Comparison of ENCODE assay signal across 8 cellular contexts in the genomic region with DNA sequence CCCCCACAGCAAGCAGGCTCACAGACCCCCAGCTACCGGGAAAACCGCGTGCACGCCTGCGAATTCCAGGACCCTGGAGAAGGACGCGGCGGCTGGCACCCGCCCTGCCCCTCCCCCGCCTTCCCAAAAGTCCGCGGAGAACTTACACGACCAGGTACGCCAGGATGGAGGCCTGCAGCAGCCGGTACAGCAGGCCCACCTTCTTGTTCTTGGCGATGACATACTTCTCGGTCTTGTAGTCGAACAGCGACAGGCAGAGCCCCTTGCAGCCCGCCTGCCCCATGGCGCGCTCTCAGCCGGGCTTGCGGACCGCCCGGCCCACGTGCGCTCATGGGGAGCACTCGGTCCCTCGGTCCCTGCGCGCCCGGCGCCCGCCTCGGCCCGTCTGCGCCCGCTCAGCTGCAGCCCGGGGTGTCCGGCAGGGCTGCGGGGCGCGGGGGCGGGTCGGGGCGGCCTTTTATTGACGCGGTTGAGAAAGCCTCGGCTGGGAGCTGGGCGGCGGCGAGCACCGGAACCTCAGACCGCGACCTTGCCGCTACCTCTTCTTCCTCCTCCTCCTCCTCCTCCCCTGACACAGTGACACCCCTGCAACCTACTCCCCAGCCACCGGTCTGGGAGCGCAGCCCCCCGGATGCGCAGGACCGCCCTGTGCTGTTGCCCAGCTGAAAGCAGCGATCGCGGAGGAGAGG. TPM values are rescaled to one million over a fixed set of nuclear protein-coding genes. Genes with fewer than 3 reads are reported as not detected.
DNase-seq lines count a peak whose midpoint lies in the region; ATAC-seq and TF ChIP-seq lines count a peak whose summit lies in the region.

A gene with protein sequence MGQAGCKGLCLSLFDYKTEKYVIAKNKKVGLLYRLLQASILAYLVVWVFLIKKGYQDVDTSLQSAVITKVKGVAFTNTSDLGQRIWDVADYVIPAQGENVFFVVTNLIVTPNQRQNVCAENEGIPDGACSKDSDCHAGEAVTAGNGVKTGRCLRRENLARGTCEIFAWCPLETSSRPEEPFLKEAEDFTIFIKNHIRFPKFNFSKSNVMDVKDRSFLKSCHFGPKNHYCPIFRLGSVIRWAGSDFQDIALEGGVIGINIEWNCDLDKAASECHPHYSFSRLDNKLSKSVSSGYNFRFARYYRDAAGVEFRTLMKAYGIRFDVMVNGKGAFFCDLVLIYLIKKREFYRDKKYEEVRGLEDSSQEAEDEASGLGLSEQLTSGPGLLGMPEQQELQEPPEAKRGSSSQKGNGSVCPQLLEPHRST (minus strand): TSS at position 433 of the 689 bp plus-strand sequence. CDS start 150 bp downstream, at position 283.

- H2AFZ ChIP-seq in GM23338, result peak within 1 kb of the TSS; percentile 93

- no peaks in the 10 kb centered on the region for H4K20me1 ChIP-seq in GM23338 (replicated peaks; ENCODE audit: insufficient read depth)

- peak within 1 kb of the TSS; percentile 91 for H3K4me2 ChIP-seq in GM23338

- no peaks in the 10 kb centered on the region for H3K36me3 ChIP-seq in GM23338 (ENCODE audit: insufficient read depth)
- no peaks in the 10 kb centered on the region for H3K36me3 ChIP-seq in liver (ENCODE audit: control insufficient read depth in 4 of 4, insufficient read depth in 3 of 4, low read depth in 1 of 4, low read length in 3 of 4)

- H3K27ac ChIP-seq in GM23338 (ENCODE audit: low read depth) (no peak within 1 kb of the TSS), liver (ENCODE audit: low read depth in 1 of 2, low read length in 2 of 2) (no peak within 1 kb of the TSS)

- no peaks in the 10 kb centered on the region for H3K9me2 ChIP-seq in GM23338 (ENCODE audit: insufficient read depth)

- WGBS in liver, result 2% methylated on average over 65 of the region's 65 CpGs

- H3K27me3 ChIP-seq in GM23338 (ENCODE audit: insufficient read depth), result peaks cover 25% of the 10 kb centered on the region
- no peaks in the 10 kb centered on the region for H3K27me3 ChIP-seq in liver (ENCODE audit: control insufficient read depth in 4 of 4, insufficient read depth in 4 of 4, low read length in 3 of 4)

- H3F3A ChIP-seq in GM23338 (replicated peaks; ENCODE audit: low read depth), result 0 out of 2 replicates have a peak, but pooled peaks cover 7% of the 10 kb centered on the region

- no peaks in the 10 kb centered on the region for H3K36me3 Mint-ChIP-seq in GM23338 (ENCODE audit: low read depth)
- no peaks in the 10 kb centered on the region for H3K36me3 Mint-ChIP-seq in T-helper 17 cell (ENCODE audit: low read depth)
- H3K36me3 Mint-ChIP-seq in stimulated activated memory B cell treated with anti-CD40 and anti-IgM and Interleukin-4, amounts not matched to agents 10 μg/mL and 1 μg/mL and 100 μg/mL, for 72 hours, result peaks cover 13% of the 10 kb centered on the region

- in situ Hi-C loops in ACHN (cut with HindIII; ENCODE audit: low pct_ligation_motif_present, low pct_unique_long_range_greater_than_20kb, low sequenced_read_pairs), result no loop called here

- TF ChIP-seq CTCF in GM23338 (conservative IDR thresholded peaks at IDR 0.05; ENCODE audit: low read depth in 2 of 2) (no peak), cardiac fibroblast (IDR thresholded peaks at IDR 0.05; ENCODE audit: low read depth, low read length) (no peak), liver (IDR thresholded peaks at IDR 0.05; ENCODE audit: low read depth, low read length, missing input control) (no peak)

- H3K27me3 Mint-ChIP-seq in GM23338 (ENCODE audit: insufficient read depth, low read depth, poor library complexity) (peaks cover 31% of the 10 kb centered on the region), T-helper 17 cell (no peaks in the 10 kb centered on the region)
- no peaks in the 10 kb centered on the region for H3K27me3 Mint-ChIP-seq in stimulated activated memory B cell treated with anti-CD40 and anti-IgM and Interleukin-4, amounts not matched to agents 10 μg/mL and 1 μg/mL and 100 μg/mL, for 72 hours

- H3K9me3 ChIP-seq in T-helper 17 cell (ENCODE audit: control insufficient read depth, low read length, poor library complexity, severe bottlenecking), result no peaks in the 10 kb centered on the region
- peaks cover 0 to 10% (median 5%) of the 10 kb centered on the region in 4 donors for H3K9me3 ChIP-seq in liver (ENCODE audit: control insufficient read depth in 4 of 4, low read length in 3 of 4)

- H3K9ac ChIP-seq in liver (ENCODE audit: low read depth in 1 of 2, low read length in 2 of 2), result no peak within 1 kb of the TSS

- TF ChIP-seq RAD21 in liver (IDR thresholded peaks at IDR 0.05), result no peak

- H3K4me1 ChIP-seq in GM23338 (ENCODE audit: insufficient read depth) (peaks cover 16% of the 10 kb centered on the region; the same call in 1 of the 2 replicates), liver (ENCODE audit: control insufficient read depth in 4 of 4, insufficient read depth in 4 of 4, low read length in 3 of 4) (peaks cover 4 to 10% (median 10%) of the 10 kb centered on the region in 4 donors)

- H3K4me3 ChIP-seq in GM23338 (peak within 1 kb of the TSS; percentile 72), cardiac fibroblast (replicated peaks in 1 of 2; ENCODE audit: low read depth in 2 of 2, low read length in 2 of 2) (peak within 1 kb of the TSS; percentile 58), liver (ENCODE audit: low read depth in 1 of 3, low read length in 3 of 3) (peak within 1 kb of the TSS in 2 of 3 donors; percentile 54 to 63)

- ATAC-seq in GM23338 (peak; percentile 57), T-helper 17 cell (peak; percentile 73)
- peak; percentile 73 for ATAC-seq in stimulated activated memory B cell treated with anti-CD40 and anti-IgM and Interleukin-4, amounts not matched to agents 10 μg/mL and 1 μg/mL and 100 μg/mL, for 72 hours

- peaks cover 6% of the 10 kb centered on the region; the same call in 1 of the 3 replicates for H3K9me3 Mint-ChIP-seq in GM23338
- H3K9me3 Mint-ChIP-seq in stimulated activated memory B cell treated with anti-CD40 and anti-IgM and Interleukin-4, amounts not matched to agents 10 μg/mL and 1 μg/mL and 100 μg/mL, for 72 hours, result peaks cover 3% of the 10 kb centered on the region

- peaks cover 7% of the 10 kb centered on the region; the same call in 2 of the 3 replicates for H3K4me1 Mint-ChIP-seq in GM23338
- H3K4me1 Mint-ChIP-seq in T-helper 17 cell, result peaks cover 12% of the 10 kb centered on the region
- H3K4me1 Mint-ChIP-seq in stimulated activated memory B cell treated with anti-CD40 and anti-IgM and Interleukin-4, amounts not matched to agents 10 μg/mL and 1 μg/mL and 100 μg/mL, for 72 hours, result peaks cover 64% of the 10 kb centered on the region

- no peak within 1 kb of the TSS for H3K27ac Mint-ChIP-seq in GM23338
- H3K27ac Mint-ChIP-seq in T-helper 17 cell, result peak within 1 kb of the TSS; percentile 43
- H3K27ac Mint-ChIP-seq in stimulated activated memory B cell treated with anti-CD40 and anti-IgM and Interleukin-4, amounts not matched to agents 10 μg/mL and 1 μg/mL and 100 μg/mL, for 72 hours, result peak within 1 kb of the TSS; percentile 81

- H3K4me3 Mint-ChIP-seq in GM23338 (peak within 1 kb of the TSS; percentile 80), T-helper 17 cell (peak within 1 kb of the TSS; percentile 91)
- peak within 1 kb of the TSS; percentile 98 for H3K4me3 Mint-ChIP-seq in stimulated activated memory B cell treated with anti-CD40 and anti-IgM and Interleukin-4, amounts not matched to agents 10 μg/mL and 1 μg/mL and 100 μg/mL, for 72 hours

- DNase-seq in ACHN (peak; percentile 34), GM23338 (ENCODE audit: low spot score) (peak; percentile 75), T-helper 17 cell (peak in 1 of 3 donors; percentile 26), cardiac fibroblast (ENCODE audit: low read depth in 2 of 2) (peak in 1 of 2 donors; percentile 12), SW 1271 (lab: John Stamatoyannopoulos, UW) (no peak), NCI-H1105 treated with DMSO at 0.1 percent for 48 hours (lab: John Stamatoyannopoulos, UW) (no peak)

- H3K79me2 ChIP-seq in GM23338 (replicated peaks; ENCODE audit: insufficient read depth), result no peaks in the 10 kb centered on the region

TF ChIP-seq in liver, 16 proteins besides CTCF, POLR2A, EP300 and RAD21:
- TF ChIP-seq, protein P1, sequence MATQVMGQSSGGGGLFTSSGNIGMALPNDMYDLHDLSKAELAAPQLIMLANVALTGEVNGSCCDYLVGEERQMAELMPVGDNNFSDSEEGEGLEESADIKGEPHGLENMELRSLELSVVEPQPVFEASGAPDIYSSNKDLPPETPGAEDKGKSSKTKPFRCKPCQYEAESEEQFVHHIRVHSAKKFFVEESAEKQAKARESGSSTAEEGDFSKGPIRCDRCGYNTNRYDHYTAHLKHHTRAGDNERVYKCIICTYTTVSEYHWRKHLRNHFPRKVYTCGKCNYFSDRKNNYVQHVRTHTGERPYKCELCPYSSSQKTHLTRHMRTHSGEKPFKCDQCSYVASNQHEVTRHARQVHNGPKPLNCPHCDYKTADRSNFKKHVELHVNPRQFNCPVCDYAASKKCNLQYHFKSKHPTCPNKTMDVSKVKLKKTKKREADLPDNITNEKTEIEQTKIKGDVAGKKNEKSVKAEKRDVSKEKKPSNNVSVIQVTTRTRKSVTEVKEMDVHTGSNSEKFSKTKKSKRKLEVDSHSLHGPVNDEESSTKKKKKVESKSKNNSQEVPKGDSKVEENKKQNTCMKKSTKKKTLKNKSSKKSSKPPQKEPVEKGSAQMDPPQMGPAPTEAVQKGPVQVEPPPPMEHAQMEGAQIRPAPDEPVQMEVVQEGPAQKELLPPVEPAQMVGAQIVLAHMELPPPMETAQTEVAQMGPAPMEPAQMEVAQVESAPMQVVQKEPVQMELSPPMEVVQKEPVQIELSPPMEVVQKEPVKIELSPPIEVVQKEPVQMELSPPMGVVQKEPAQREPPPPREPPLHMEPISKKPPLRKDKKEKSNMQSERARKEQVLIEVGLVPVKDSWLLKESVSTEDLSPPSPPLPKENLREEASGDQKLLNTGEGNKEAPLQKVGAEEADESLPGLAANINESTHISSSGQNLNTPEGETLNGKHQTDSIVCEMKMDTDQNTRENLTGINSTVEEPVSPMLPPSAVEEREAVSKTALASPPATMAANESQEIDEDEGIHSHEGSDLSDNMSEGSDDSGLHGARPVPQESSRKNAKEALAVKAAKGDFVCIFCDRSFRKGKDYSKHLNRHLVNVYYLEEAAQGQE (IDR thresholded peaks at IDR 0.05), result peak; percentile 76
- no peak for TF ChIP-seq RXRA (IDR thresholded peaks at IDR 0.05)
- TF ChIP-seq TAF1 (conservative IDR thresholded peaks at IDR 0.05), result no peak
- no peak for TF ChIP-seq HNF4A (conservative IDR thresholded peaks at IDR 0.05)
- no peak for TF ChIP-seq GABPA (IDR thresholded peaks at IDR 0.05 in 1 of 2, conservative IDR thresholded peaks at IDR 0.05 in 1 of 2)
- TF ChIP-seq, protein P2, sequence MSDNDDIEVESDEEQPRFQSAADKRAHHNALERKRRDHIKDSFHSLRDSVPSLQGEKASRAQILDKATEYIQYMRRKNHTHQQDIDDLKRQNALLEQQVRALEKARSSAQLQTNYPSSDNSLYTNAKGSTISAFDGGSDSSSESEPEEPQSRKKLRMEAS (IDR thresholded peaks at IDR 0.05), result no peak

RNA-seq across cellular contexts. Expression of the gene that starts here (rescaled TPM):
- total RNA-seq in GM23338 (2014; rRNA removed; shearing (Covaris generic)), result 11.6 and 13.6 TPM in 2 replicates
- polyA plus RNA-seq in GM23338 (2016; fragmentation: Nextera tagmentation; extraction: Ambion mirVana) (7.4 and 7.5 TPM in 2 replicates), liver (1 to 10 TPM in 1 of 2 donors, under 1 TPM in 1; 0.31 to 1.1 TPM)
- total RNA-seq in T-helper 17 cell (10 to 100 TPM; 21.8 to 34.2 TPM), liver (1 to 10 TPM; 1.2 to 1.8 TPM)

Comparison
In these comparisons a context has a peak if more than half of its experiments do, and no peak if none do; other contexts are left out.
1. DNase-seq: peak in ACHN (single experiment) and GM23338 (single experiment); none in SW 1271 (0 of 2) and NCI-H1105 treated with DMSO at 0.1 percent for 48 hours (single experiment).
2. Peak in every context shown above with its lines, with median percentiles within 50 percentile points of each other: ATAC-seq, H3K4me3 ChIP-seq and H3K4me3 Mint-ChIP-seq.